In genomic region chr9:128027166-128027539, GRCh38 we compare ENCODE assay signal across 10 cellular contexts. TPM values are rescaled to one million over a fixed set of nuclear protein-coding genes. Genes with fewer than 3 reads are reported as not detected.
DNase-seq lines count a peak whose midpoint lies in the region; ATAC-seq and TF ChIP-seq lines count a peak whose summit lies in the region.
"Had no signal": no experiment of that assay in that cellular context is flagged by ENCODE, and none has a peak within 500 bp of the region (broad histone marks: within the 10 kb centered on the region; RNA-seq: fewer than 3 reads in every experiment).

No MANE protein-coding gene starts in this region.

- peak overlapping the region; percentile 81 to 92 (median 88) for H3K4me3 Mint-ChIP-seq in CD4-positive, CD25-positive, alpha-beta regulatory T cell
- peak overlapping the region; percentile 60 for H3K4me3 Mint-ChIP-seq in activated naive CD8-positive, alpha-beta T cell treated with anti-CD3 and anti-CD28 coated beads for 36 hours

- no peak for TF ChIP-seq CTCF in OCI-LY1 (IDR thresholded peaks at IDR 0.05; ENCODE audit: low read length)

- no peaks in the 10 kb centered on the region for H4K20me1 ChIP-seq in OCI-LY1 (ENCODE audit: insufficient read depth, low read length)

- ATAC-seq in CD4-positive, CD25-positive, alpha-beta regulatory T cell (ENCODE audit: low read depth in 2 of 2): no peak
- no peak for ATAC-seq in left colon

- intact Hi-C loops in left colon (cut with DNase I, micrococcal nuclease): no loop called here

- H3K4me1 Mint-ChIP-seq in CD4-positive, CD25-positive, alpha-beta regulatory T cell: peaks cover 26 to 92% (median 64%) of the 10 kb centered on the region in 4 donors
- peaks cover 77% of the 10 kb centered on the region for H3K4me1 Mint-ChIP-seq in activated naive CD8-positive, alpha-beta T cell treated with anti-CD3 and anti-CD28 coated beads for 36 hours

- H3K36me3 ChIP-seq in CD4-positive, CD25-positive, alpha-beta regulatory T cell (ENCODE audit: control insufficient read depth, insufficient read depth, low read length): no peaks in the 10 kb centered on the region
- H3K36me3 ChIP-seq in OCI-LY1 (ENCODE audit: insufficient read depth, low read length) (no peaks in the 10 kb centered on the region), muscle layer of duodenum (ENCODE audit: control insufficient read depth in 1 of 2, insufficient read depth in 2 of 2, low read length in 2 of 2) (no peaks in the 10 kb centered on the region)

- H3K27me3 ChIP-seq in CD4-positive, CD25-positive, alpha-beta regulatory T cell (ENCODE audit: control insufficient read depth, insufficient read depth, low read length): no peaks in the 10 kb centered on the region
- H3K27me3 ChIP-seq in OCI-LY1 (ENCODE audit: insufficient read depth, low read length): no peaks in the 10 kb centered on the region
- H3K27me3 ChIP-seq in muscle layer of duodenum (ENCODE audit: low read depth, low read length): no peaks in the 10 kb centered on the region

- peaks cover 0 to 3% (median 0%) of the 10 kb centered on the region in 7 donors for H3K9me3 Mint-ChIP-seq in CD4-positive, CD25-positive, alpha-beta regulatory T cell
- H3K9me3 Mint-ChIP-seq in activated naive CD8-positive, alpha-beta T cell treated with anti-CD3 and anti-CD28 coated beads for 36 hours: peaks cover 2% of the 10 kb centered on the region

- peak overlapping the region; percentile 46 for H3K4me2 ChIP-seq in OCI-LY1 (ENCODE audit: low read length)

- H2AFZ ChIP-seq in OCI-LY1 (ENCODE audit: low read length): peak overlapping the region; percentile 9; the same call in 1 of the 2 replicates

- H3K27ac ChIP-seq in CD4-positive, CD25-positive, alpha-beta regulatory T cell (ENCODE audit: insufficient read depth, low read length, poor library complexity, severe bottlenecking): peak overlapping the region; percentile 98
- H3K27ac ChIP-seq in OCI-LY1 (ENCODE audit: low read depth, low read length, poor library complexity, severe bottlenecking) (peak overlapping the region; percentile 88), muscle layer of duodenum (ENCODE audit: low read length) (peak overlapping the region; percentile 51), substantia nigra (ENCODE audit: low read depth, low read length, poor library complexity, severe bottlenecking) (no peak overlapping the region)

- H3K4me3 ChIP-seq in CD4-positive, CD25-positive, alpha-beta regulatory T cell (ENCODE audit: low read depth, low read length): peak overlapping the region; percentile 77
- H3K4me3 ChIP-seq in OCI-LY1 (ENCODE audit: low read depth, low read length, poor library complexity, severe bottlenecking) (peak overlapping the region; percentile 0), muscle layer of duodenum (ENCODE audit: low read depth in 1 of 2, low read length in 2 of 2) (no peak overlapping the region)

- peak; percentile 25 to 81 (median 56) for DNase-seq in CD4-positive, CD25-positive, alpha-beta regulatory T cell
- DNase-seq in activated naive CD8-positive, alpha-beta T cell treated with anti-CD3 and anti-CD28 coated beads for 36 hours: peak; percentile 51
- DNase-seq in NCI-H1930 (lab: John Stamatoyannopoulos, UW) (no peak), left colon (no peak), hypothalamus (lab: John Stamatoyannopoulos, UW) (no peak), substantia nigra (lab: John Stamatoyannopoulos, UW) (no peak)
- DNase-seq: cerebellar nuclear complex, SHP77 had no signal

- no peaks in the 10 kb centered on the region for H3K79me2 ChIP-seq in OCI-LY1 (ENCODE audit: insufficient read depth, low read length)

- no peaks in the 10 kb centered on the region for H3K9me3 ChIP-seq in CD4-positive, CD25-positive, alpha-beta regulatory T cell (ENCODE audit: control insufficient read depth in 2 of 2, low read length in 2 of 2)
- H3K9me3 ChIP-seq in OCI-LY1 (ENCODE audit: low read length) (no peaks in the 10 kb centered on the region), muscle layer of duodenum (ENCODE audit: control insufficient read depth in 1 of 2, low read length in 2 of 2) (no peaks in the 10 kb centered on the region)

- H3K27me3 Mint-ChIP-seq in CD4-positive, CD25-positive, alpha-beta regulatory T cell: peaks cover 19% of the 10 kb centered on the region
- H3K27me3 Mint-ChIP-seq in activated naive CD8-positive, alpha-beta T cell treated with anti-CD3 and anti-CD28 coated beads for 36 hours: no peaks in the 10 kb centered on the region

- peaks cover 5% of the 10 kb centered on the region for H3K36me3 Mint-ChIP-seq in CD4-positive, CD25-positive, alpha-beta regulatory T cell
- H3K36me3 Mint-ChIP-seq in activated naive CD8-positive, alpha-beta T cell treated with anti-CD3 and anti-CD28 coated beads for 36 hours: peaks cover 2% of the 10 kb centered on the region

- H3K9me2 ChIP-seq in OCI-LY1 (ENCODE audit: low read depth, low read length): no peaks in the 10 kb centered on the region

- peaks cover 91% of the 10 kb centered on the region for H3K4me1 ChIP-seq in CD4-positive, CD25-positive, alpha-beta regulatory T cell (ENCODE audit: control insufficient read depth, insufficient read depth, low read length, poor library complexity, severe bottlenecking)
- peaks cover 70% of the 10 kb centered on the region for H3K4me1 ChIP-seq in OCI-LY1 (ENCODE audit: insufficient read depth, low read length, severe bottlenecking)
- H3K4me1 ChIP-seq in muscle layer of duodenum (ENCODE audit: control insufficient read depth in 1 of 2, insufficient read depth in 2 of 2, low read length in 2 of 2): no peaks in the 10 kb centered on the region

- no peaks in the 10 kb centered on the region for H3F3A ChIP-seq in OCI-LY1 (ENCODE audit: insufficient read depth, low read length)

- peak overlapping the region; percentile 26; the same call in 1 of the 2 replicates for H3K9ac ChIP-seq in OCI-LY1 (ENCODE audit: low read length)

- H3K27ac Mint-ChIP-seq in CD4-positive, CD25-positive, alpha-beta regulatory T cell: peak overlapping the region; percentile 99
- H3K27ac Mint-ChIP-seq in activated naive CD8-positive, alpha-beta T cell treated with anti-CD3 and anti-CD28 coated beads for 36 hours: peak overlapping the region; percentile 96

RNA-seq across cellular contexts. Expression of gene NAIF1, which starts 40.0 kb away (rescaled TPM):
- 16.8 TPM for total RNA-seq in CD4-positive, CD25-positive, alpha-beta regulatory T cell
- polyA plus RNA-seq in CD4-positive, CD25-positive, alpha-beta regulatory T cell: 10 to 100 TPM in 3 of 4 donors, 1 to 10 TPM in 1; 7.8 to 14.7 (median 12.3) TPM
- 10 to 100 TPM; 11.2 to 12.0 TPM for total RNA-seq in activated naive CD8-positive, alpha-beta T cell treated with anti-CD3 and anti-CD28 coated beads for 36 hours
- 10 to 100 TPM in 1 of 2 donors, 1 to 10 TPM in 1; 10.0 to 10.5 TPM for total RNA-seq in left colon

RNA-seq across cellular contexts. Expression of gene SLC25A25, which starts 40.9 kb away (rescaled TPM):
- 13.8 TPM for total RNA-seq in CD4-positive, CD25-positive, alpha-beta regulatory T cell
- polyA plus RNA-seq in CD4-positive, CD25-positive, alpha-beta regulatory T cell: 10 to 100 TPM; 11.3 to 12.0 (median 11.7) TPM
- total RNA-seq in activated naive CD8-positive, alpha-beta T cell treated with anti-CD3 and anti-CD28 coated beads for 36 hours: 10 to 100 TPM; 13.0 to 14.5 TPM
- total RNA-seq in left colon: 10 to 100 TPM; 20.5 to 26.2 TPM

RNA-seq across cellular contexts. Expression of gene EEIG1, which starts 46.4 kb away (rescaled TPM):
- 402 TPM for total RNA-seq in CD4-positive, CD25-positive, alpha-beta regulatory T cell
- 100 to 1,000 TPM; 140 to 190 (median 177) TPM for polyA plus RNA-seq in CD4-positive, CD25-positive, alpha-beta regulatory T cell
- 10 to 100 TPM; 77.2 to 83.8 TPM for total RNA-seq in activated naive CD8-positive, alpha-beta T cell treated with anti-CD3 and anti-CD28 coated beads for 36 hours
- total RNA-seq in left colon: 100 to 1,000 TPM; 157 to 175 TPM

Comparison
In these comparisons a context has a peak if more than half of its experiments do, and no peak if none do; other contexts are left out.
1. DNase-seq: peak in CD4-positive, CD25-positive, alpha-beta regulatory T cell (3 of 3) and activated naive CD8-positive, alpha-beta T cell treated with anti-CD3 and anti-CD28 coated beads for 36 hours (single experiment); none in NCI-H1930 (0 of 2), left colon (0 of 2), hypothalamus (0 of 51) and substantia nigra (0 of 49).
2. H3K4me3 ChIP-seq: peak in CD4-positive, CD25-positive, alpha-beta regulatory T cell (single experiment) and OCI-LY1 (single experiment); none in muscle layer of duodenum (0 of 2).